Comparison of ENCODE assay signal across 13 cellular contexts in genomic region chrX:29044802-29045201, GRCh38.
A peak's percentile ranks its signal among the peaks of the same experiment; 100 is the strongest.
DNase-seq lines count a peak whose midpoint lies in the region; ATAC-seq and TF ChIP-seq lines count a peak whose summit lies in the region.
"Had no signal": no experiment of that assay in that cellular context is flagged by ENCODE, and none has a peak within 500 bp of the region (broad histone marks: within the 10 kb centered on the region; RNA-seq: fewer than 3 reads in every experiment).

No MANE protein-coding gene starts in this region.

- H3K18ac ChIP-seq in IMR-90 (ENCODE audit: low read depth, low read length) = no peak overlapping the region

- H3K9ac ChIP-seq in IMR-90 (ENCODE audit: low read depth, low read length) = no peak overlapping the region
- H3K9ac ChIP-seq in mammary epithelial cell (ENCODE audit: insufficient read depth, low read length) = no peak overlapping the region

- no peaks in the 10 kb centered on the region for H3K79me2 ChIP-seq in mammary epithelial cell (ENCODE audit: insufficient read depth, low read length)

- no peaks in the 10 kb centered on the region for H3K9me3 ChIP-seq in IMR-90 (ENCODE audit: control insufficient read depth, insufficient read depth, low read length)
- no peaks in the 10 kb centered on the region for H3K9me3 ChIP-seq in mammary epithelial cell (replicated peaks; ENCODE audit: insufficient read depth, low read length)

- H2BK20ac ChIP-seq in IMR-90 (ENCODE audit: low read depth, low read length) = no peak overlapping the region

- no peak overlapping the region for H4K8ac ChIP-seq in IMR-90 (ENCODE audit: low read depth in 2 of 2, low read length in 2 of 2)

- no peak overlapping the region for H4K91ac ChIP-seq in IMR-90 (ENCODE audit: insufficient read depth, low read depth, low read length)

- H2AFZ ChIP-seq in IMR-90 (replicated peaks; ENCODE audit: low read length, poor library complexity) (no peak overlapping the region), mammary epithelial cell (ENCODE audit: low read depth, low read length) (no peak overlapping the region)

- H3K27ac ChIP-seq in IMR-90 (ENCODE audit: insufficient read depth, low read length) = no peak overlapping the region
- no peak overlapping the region for H3K27ac ChIP-seq in mammary epithelial cell (ENCODE audit: insufficient read depth, low read depth, low read length)
- no peak overlapping the region for H3K27ac ChIP-seq in RWPE1

- TF ChIP-seq POLR2A in IMR-90 (IDR thresholded peaks at IDR 0.05; ENCODE audit: low read depth, low read length) = no peak

- no peak overlapping the region for H3K56ac ChIP-seq in IMR-90 (ENCODE audit: extremely low read depth, insufficient read depth, low read length)

- H4K5ac ChIP-seq in IMR-90 (ENCODE audit: low read depth, low read length) = no peak overlapping the region

- no CpG with 5 or more reads among the region's 4 CpGs for WGBS in IMR-90 (ENCODE audit: extremely low coverage in 2 of 2, insufficient read length in 1 of 2), 2 experiments
- 52% methylated on average over 4 of the region's 4 CpGs for WGBS in mammary epithelial cell (ENCODE audit: low coverage, missing lambda C conversion rate)

- peak; percentile 42 for TF ChIP-seq RAD21 in IMR-90 (IDR thresholded peaks at IDR 0.05; ENCODE audit: low read length)

- no peak overlapping the region for H2BK15ac ChIP-seq in IMR-90 (ENCODE audit: low read depth, low read length)

- BruUV-seq in IMR-90 (replicated peaks; lab: Mats Ljungman, UMichigan) (no TSS peak), mammary epithelial cell (replicated peaks; lab: Mats Ljungman, UMichigan) (no TSS peak)

- in situ Hi-C loops in IMR-90 (cut with MboI; ENCODE audit: low sequenced_read_pairs) (no loop called here), mammary epithelial cell (cut with MboI; ENCODE audit: low sequenced_read_pairs in 2 of 2) (no loop called here)

- dilution Hi-C loops in IMR-90 (cut with HindIII; ENCODE audit: low sequenced_read_pairs, unreplicated experiment) (no loop called here), mammary epithelial cell (cut with HindIII; ENCODE audit: low sequenced_read_pairs) (no loop called here)

- no peaks in the 10 kb centered on the region for H3K9me1 ChIP-seq in IMR-90 (ENCODE audit: insufficient read depth, low read length)

- H3K23ac ChIP-seq in IMR-90 (ENCODE audit: low read depth, low read length) = no peak overlapping the region

- CTCF ChIA-PET in IMR-90 (lab: Yijun Ruan, JAX) (interaction anchor here (0.6 to 1.3 kb wide), 3 partner anchors 9 to 825 kb away, joined by 3 to 4 read pairs (median 4); no protein-coding TSS in a partner anchor), mammary epithelial cell (lab: Charles Lee; ENCODE audit: low non-redundant PET) (no interaction called here), RWPE1 (lab: Yijun Ruan, JAX) (no interaction called here)

- TF ChIP-seq CTCF in IMR-90 (conservative IDR thresholded peaks at IDR 0.05; ENCODE audit: low read depth, low read length) = peak; percentile 43
- peak; percentile 4 to 28 for TF ChIP-seq CTCF in mammary epithelial cell (conservative IDR thresholded peaks at IDR 0.05 in 1 of 2, IDR thresholded peaks at IDR 0.05 in 1 of 2; ENCODE audit: extremely low read depth in 1 of 2, insufficient read depth in 1 of 2, low read depth in 1 of 2, low read length in 2 of 2)
- TF ChIP-seq CTCF in RWPE1 (conservative IDR thresholded peaks at IDR 0.05; ENCODE audit: low read depth) = no peak

- no peak overlapping the region for H2AK9ac ChIP-seq in IMR-90 (replicated peaks; ENCODE audit: low read depth, low read length, poor library complexity)

- 0 out of 2 replicates have a peak overlapping the region, but pooled peaks have one; percentile 25 for H2BK120ac ChIP-seq in IMR-90 (ENCODE audit: low read depth, low read length)

- H3K36me3 ChIP-seq in IMR-90 (ENCODE audit: control insufficient read depth, insufficient read depth, low read length) = no peaks in the 10 kb centered on the region
- H3K36me3 ChIP-seq in mammary epithelial cell (ENCODE audit: insufficient read depth, low read length) = no peaks in the 10 kb centered on the region

- no peak overlapping the region for H3K14ac ChIP-seq in IMR-90 (replicated peaks; ENCODE audit: low read depth, low read length)

- H2AK5ac ChIP-seq in IMR-90 (ENCODE audit: low read depth, low read length) = no peak overlapping the region

- H3K4me2 ChIP-seq in IMR-90 (ENCODE audit: low read depth, low read length) = no peak overlapping the region
- no peak overlapping the region for H3K4me2 ChIP-seq in mammary epithelial cell (ENCODE audit: insufficient read depth, low read depth, low read length)

- intact Hi-C loops in IMR-90 (cut with micrococcal nuclease) = loop anchor here (5.0 kb wide), 1 partner anchor 458 kb away; the partner anchor contains the start of gene IL1RAPL1
- intact Hi-C loops in mammary epithelial cell (cut with micrococcal nuclease) = no loop called here
- intact Hi-C loops in posterior vena cava (cut with DNase I) = loop anchor here in 1 of 2 donors (5.0 kb wide), 1 partner anchor 1317 kb away; no protein-coding TSS in a partner anchor

- POLR2A ChIA-PET in IMR-90 (lab: Charles Lee; ENCODE audit: unreplicated experiment) = no interaction called here
- POLR2A ChIA-PET in RWPE1 (lab: Yijun Ruan, JAX; ENCODE audit: low non-redundant PET) = no interaction called here

- H2BK5ac ChIP-seq in IMR-90 (ENCODE audit: low read depth, low read length, poor library complexity, severe bottlenecking) = no peak overlapping the region

- H3K4me3 ChIP-seq in IMR-90 (ENCODE audit: insufficient read depth, low read depth, low read length) = no peak overlapping the region
- no peak overlapping the region for H3K4me3 ChIP-seq in mammary epithelial cell (replicated peaks in 1 of 3; ENCODE audit: insufficient read depth in 1 of 3, low read depth in 2 of 3, low read length in 3 of 3)
- H3K4me3 ChIP-seq: lung had no signal

- H3K79me1 ChIP-seq in IMR-90 (ENCODE audit: low read depth in 1 of 2, low read length in 2 of 2) = no peaks in the 10 kb centered on the region

- H3K4me1 ChIP-seq in IMR-90 (ENCODE audit: control insufficient read depth, insufficient read depth, low read length) (no peaks in the 10 kb centered on the region), mammary epithelial cell (ENCODE audit: insufficient read depth, low read length) (no peaks in the 10 kb centered on the region)

- DNase-seq in IMR-90 (peak; percentile 26), NCI-H526 treated with DMSO at 0.1 percent for 48 hours (lab: John Stamatoyannopoulos, UW) (peak; percentile 2), mammary epithelial cell (no peak), lung microvascular endothelial cell (ENCODE audit: low read depth in 2 of 2) (peak; percentile 0), posterior vena cava (ENCODE audit: low spot score) (no peak), RWPE1 (ENCODE audit: low spot score) (no peak), cortex of kidney (lab: John Stamatoyannopoulos, UW) (no peak)
- DNase-seq: activated CD4-positive, alpha-beta T cell treated with anti-CD3 and anti-CD28 coated beads, Interleukin-2, amount 10 ng/mL, durations not matched to agents 7 days and 5 days; CD8-positive, alpha-beta memory T cell; hypothalamus; NCI-H187 treated with DMSO at 0.1 percent for 48 hours; substantia nigra had no signal

- no peak overlapping the region for H3K4ac ChIP-seq in IMR-90 (ENCODE audit: low read depth, low read length)

- ATAC-seq in IMR-90 (ENCODE audit: low read depth) = peak; percentile 57; the same call in 1 of the 2 replicates

- H4K20me1 ChIP-seq in IMR-90 (ENCODE audit: insufficient read depth, low read length) = no peaks in the 10 kb centered on the region
- no peaks in the 10 kb centered on the region for H4K20me1 ChIP-seq in mammary epithelial cell (ENCODE audit: insufficient read depth, low read length)

- H3K27me3 ChIP-seq in IMR-90 (ENCODE audit: control insufficient read depth, insufficient read depth, low read length) = no peaks in the 10 kb centered on the region
- no peaks in the 10 kb centered on the region for H3K27me3 ChIP-seq in mammary epithelial cell (ENCODE audit: insufficient read depth, low read length)

TF ChIP-seq in IMR-90, 13 proteins besides CTCF, POLR2A, EP300 and RAD21:
- TF ChIP-seq SMC3 (IDR thresholded peaks at IDR 0.05; ENCODE audit: low read depth, low read length) (peak; percentile 15; the same call in 1 of the 2 replicates), RFX5 (IDR thresholded peaks at IDR 0.05; ENCODE audit: low read depth, low read length) (no peak)

Comparison
In these comparisons a context has a peak if more than half of its experiments do, and no peak if none do; other contexts are left out.
1. DNase-seq: peak in IMR-90 (single experiment), NCI-H526 treated with DMSO at 0.1 percent for 48 hours (single experiment) and lung microvascular endothelial cell (2 of 2); none in mammary epithelial cell (single experiment), posterior vena cava (single experiment), RWPE1 (single experiment) and cortex of kidney (single experiment).